Comparison of ENCODE assay signal across 8 cellular contexts in the genomic region with DNA sequence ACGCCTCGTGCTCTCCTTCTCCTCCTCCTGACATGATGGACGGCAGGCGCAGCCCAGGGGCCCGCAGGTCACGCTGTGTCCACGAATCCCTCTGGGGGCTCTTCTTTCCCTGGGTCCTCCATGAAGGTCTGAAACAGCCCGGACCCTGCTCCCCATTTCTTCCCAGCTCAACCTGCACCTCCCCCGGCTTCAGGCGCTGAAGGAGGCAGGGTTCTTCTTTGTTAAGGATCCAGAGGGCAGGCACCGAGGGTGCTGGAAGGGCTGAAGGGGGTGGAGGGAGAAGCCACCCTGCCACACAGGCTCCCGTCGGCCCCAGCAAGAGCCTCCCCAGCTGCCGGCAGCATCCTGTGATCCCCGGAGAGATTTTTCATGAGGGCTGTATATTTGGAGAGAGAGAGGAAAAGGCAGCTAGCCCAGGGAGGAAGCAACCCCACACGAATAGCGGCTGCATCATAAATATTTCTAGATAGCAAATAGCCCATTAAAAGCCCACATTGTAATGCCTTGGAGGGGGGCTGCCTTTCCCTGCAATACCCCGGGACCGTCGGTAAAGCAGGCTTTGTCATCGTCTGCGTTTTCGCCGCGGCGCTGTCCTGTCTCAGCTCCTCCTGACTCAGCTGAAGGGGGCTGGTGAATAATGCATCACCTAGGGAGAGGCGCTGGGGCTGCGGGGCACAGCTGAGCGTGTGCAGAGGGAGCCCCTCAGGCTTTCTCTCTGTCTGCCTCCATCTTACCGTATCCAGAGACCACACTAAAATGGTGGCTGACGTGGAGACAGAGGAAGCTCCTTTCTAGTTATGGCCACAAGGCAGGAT.
DNase-seq lines count a peak whose midpoint lies in the region; ATAC-seq and TF ChIP-seq lines count a peak whose summit lies in the region.

No MANE protein-coding gene starts in this region.

- H3K4me1 Mint-ChIP-seq in osteocyte (ENCODE audit: unreplicated experiment): peaks cover 5% of the 10 kb centered on the region
- no peaks in the 10 kb centered on the region for H3K4me1 Mint-ChIP-seq in CD4-positive, alpha-beta T cell (ENCODE audit: low read depth)
- H3K4me1 Mint-ChIP-seq in activated CD4-positive, alpha-beta T cell treated with anti-CD3 and anti-CD28 coated beads for 36 hours: no peaks in the 10 kb centered on the region

- peak; percentile 43 for ATAC-seq in GM18519 (IDR thresholded peaks at IDR 0.05; ENCODE audit: low FRiP score, unreplicated experiment)
- no peak for ATAC-seq in CD4-positive, alpha-beta T cell (ENCODE audit: poor library complexity)
- no peak for ATAC-seq in GM19023 (IDR thresholded peaks at IDR 0.05; ENCODE audit: unreplicated experiment)
- ATAC-seq in activated CD4-positive, alpha-beta T cell treated with anti-CD3 and anti-CD28 coated beads for 36 hours: no peak
- ATAC-seq in HG03139 (IDR thresholded peaks at IDR 0.05; ENCODE audit: unreplicated experiment): no peak

- peak overlapping the region; percentile 48 for H3K4me3 Mint-ChIP-seq in osteocyte (ENCODE audit: unreplicated experiment)
- no peak overlapping the region for H3K4me3 Mint-ChIP-seq in CD4-positive, alpha-beta T cell
- no peak overlapping the region for H3K4me3 Mint-ChIP-seq in activated CD4-positive, alpha-beta T cell treated with anti-CD3 and anti-CD28 coated beads for 36 hours

- no peak overlapping the region for H3K27ac ChIP-seq in esophagus muscularis mucosa (replicated peaks in 1 of 4)
- H3K27ac ChIP-seq in CD4-positive, alpha-beta T cell (ENCODE audit: low read depth, low read length): no peak overlapping the region

- no peaks in the 10 kb centered on the region for H3K36me3 ChIP-seq in esophagus muscularis mucosa

- no peak for TF ChIP-seq CTCF in esophagus muscularis mucosa (IDR thresholded peaks at IDR 0.05)
- TF ChIP-seq CTCF in osteocyte (IDR thresholded peaks at IDR 0.05): no peak
- no peak for TF ChIP-seq CTCF in CD4-positive, alpha-beta T cell (IDR thresholded peaks at IDR 0.05)

- no peaks in the 10 kb centered on the region for H3K9me3 Mint-ChIP-seq in osteocyte (ENCODE audit: unreplicated experiment)
- H3K9me3 Mint-ChIP-seq in CD4-positive, alpha-beta T cell: no peaks in the 10 kb centered on the region
- no peaks in the 10 kb centered on the region for H3K9me3 Mint-ChIP-seq in activated CD4-positive, alpha-beta T cell treated with anti-CD3 and anti-CD28 coated beads for 36 hours (ENCODE audit: low read depth)

- H3K36me3 Mint-ChIP-seq in osteocyte (ENCODE audit: unreplicated experiment): no peaks in the 10 kb centered on the region
- no peaks in the 10 kb centered on the region for H3K36me3 Mint-ChIP-seq in CD4-positive, alpha-beta T cell (ENCODE audit: low read depth)
- no peaks in the 10 kb centered on the region for H3K36me3 Mint-ChIP-seq in activated CD4-positive, alpha-beta T cell treated with anti-CD3 and anti-CD28 coated beads for 36 hours (ENCODE audit: low read depth)

- peak; percentile 58 for DNase-seq in NCI-H345 treated with DMSO at 0.1 percent for 48 hours (lab: John Stamatoyannopoulos, UW; ENCODE audit: unreplicated experiment)
- DNase-seq in esophagus muscularis mucosa (ENCODE audit: extremely low spot score): peak; percentile 91
- no peak for DNase-seq in osteocyte (ENCODE audit: extremely low spot score, unreplicated experiment)
- DNase-seq in CD4-positive, alpha-beta T cell: no peak
- no peak for DNase-seq in activated CD4-positive, alpha-beta T cell treated with anti-CD3 and anti-CD28 coated beads for 36 hours

- H3K27me3 ChIP-seq in esophagus muscularis mucosa: peaks cover 0 to 47% (median 0%) of the 10 kb centered on the region in 4 donors
- no peaks in the 10 kb centered on the region for H3K27me3 ChIP-seq in CD4-positive, alpha-beta T cell (ENCODE audit: control insufficient read depth, insufficient read depth, low read length)

- TF ChIP-seq EP300 in esophagus muscularis mucosa (IDR thresholded peaks at IDR 0.05): no peak

- intact Hi-C loops in esophagus muscularis mucosa (cut with DNase I): no loop called here
- intact Hi-C loops in CD4-positive, alpha-beta T cell (cut with DNase I, micrococcal nuclease): no loop called here
- intact Hi-C loops in activated CD4-positive, alpha-beta T cell treated with anti-CD3 and anti-CD28 coated beads for 36 hours (cut with DNase I, micrococcal nuclease): no loop called here

- no peak overlapping the region for H3K27ac Mint-ChIP-seq in osteocyte (ENCODE audit: unreplicated experiment)
- no peak overlapping the region for H3K27ac Mint-ChIP-seq in CD4-positive, alpha-beta T cell
- H3K27ac Mint-ChIP-seq in activated CD4-positive, alpha-beta T cell treated with anti-CD3 and anti-CD28 coated beads for 36 hours: no peak overlapping the region

- POLR2A ChIA-PET in CD4-positive, alpha-beta T cell (lab: Charles Lee): no interaction called here
- POLR2A ChIA-PET in activated CD4-positive, alpha-beta T cell treated with anti-CD3 and anti-CD28 coated beads for 36 hours (lab: Charles Lee): no interaction called here

- CTCF ChIA-PET in CD4-positive, alpha-beta T cell (lab: Charles Lee): no interaction called here
- CTCF ChIA-PET in activated CD4-positive, alpha-beta T cell treated with anti-CD3 and anti-CD28 coated beads for 36 hours (lab: Charles Lee): no interaction called here

- 11% methylated on average over 31 of the region's 31 CpGs for WGBS in esophagus muscularis mucosa

- no peaks in the 10 kb centered on the region for H3K9me3 ChIP-seq in esophagus muscularis mucosa
- H3K9me3 ChIP-seq in CD4-positive, alpha-beta T cell (ENCODE audit: control insufficient read depth, low read length): no peaks in the 10 kb centered on the region

- peak overlapping the region in 2 of 4 donors; percentile 2 to 12 for H3K4me3 ChIP-seq in esophagus muscularis mucosa

- peaks cover 13% of the 10 kb centered on the region for H3K27me3 Mint-ChIP-seq in osteocyte (ENCODE audit: unreplicated experiment)
- peaks cover 18% of the 10 kb centered on the region for H3K27me3 Mint-ChIP-seq in CD4-positive, alpha-beta T cell
- peaks cover 6% of the 10 kb centered on the region for H3K27me3 Mint-ChIP-seq in activated CD4-positive, alpha-beta T cell treated with anti-CD3 and anti-CD28 coated beads for 36 hours

- no peak for TF ChIP-seq POLR2A in esophagus muscularis mucosa (IDR thresholded peaks at IDR 0.05; ENCODE audit: low read depth)

- peaks cover 0 to 10% (median 8%) of the 10 kb centered on the region in 4 donors for H3K4me1 ChIP-seq in esophagus muscularis mucosa

Comparison
In these comparisons a context has a peak if more than half of its experiments do, and no peak if none do; other contexts are left out.
1. DNase-seq: peak in NCI-H345 treated with DMSO at 0.1 percent for 48 hours (single experiment) and esophagus muscularis mucosa (single experiment); none in osteocyte (single experiment), CD4-positive, alpha-beta T cell (0 of 10) and activated CD4-positive, alpha-beta T cell treated with anti-CD3 and anti-CD28 coated beads for 36 hours (single experiment).